Comparison of ENCODE assay signal across 1 cellular context in genomic region chr13:52428295-52428694, GRCh38.
TF ChIP-seq lines count a peak whose summit lies in the region.

No MANE protein-coding gene starts in this region.

TF ChIP-seq in HepG2, 621 proteins besides CTCF, POLR2A, EP300 and RAD21 (continued from another document):
- TF ChIP-seq ZNF503 (CRISPR knock-in tag; IDR thresholded peaks at IDR 0.05) (no peak), SAFB2 (CRISPR knock-in tag; IDR thresholded peaks at IDR 0.05; ENCODE audit: borderline replicate concordance, low read depth) (no peak), NAIF1 (CRISPR knock-in tag; IDR thresholded peaks at IDR 0.05; ENCODE audit: borderline replicate concordance) (no peak), FOXM1 (CRISPR knock-in tag; IDR thresholded peaks at IDR 0.05) (no peak), ZNF547 (CRISPR knock-in tag; IDR thresholded peaks at IDR 0.05) (no peak)
